Comparison of ENCODE assay signal across 9 cellular contexts in the genomic region with DNA sequence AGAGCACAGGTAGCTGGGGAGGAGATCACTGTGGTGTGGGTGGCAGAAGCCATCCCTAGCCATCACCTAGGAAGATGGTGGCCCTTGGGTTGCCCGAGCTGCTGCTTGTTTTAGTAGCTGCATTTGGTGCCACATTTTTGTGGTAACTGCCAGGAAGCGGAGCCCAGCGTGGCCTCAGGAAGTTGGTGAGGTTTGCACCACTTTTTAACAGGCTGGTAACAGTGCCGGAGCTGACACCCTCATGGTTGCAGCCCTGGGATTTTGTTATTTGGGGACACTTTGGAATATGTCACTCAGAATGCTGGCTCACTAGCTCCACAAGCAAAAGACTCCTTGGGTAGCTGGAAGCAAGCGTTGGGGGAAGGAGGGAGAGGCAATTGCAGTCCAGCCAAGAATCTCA. TPM values are rescaled to one million over a fixed set of nuclear protein-coding genes. Genes with fewer than 3 reads are reported as not detected.
DNase-seq lines count a peak whose midpoint lies in the region; ATAC-seq and TF ChIP-seq lines count a peak whose summit lies in the region.
"Had no signal": no experiment of that assay in that cellular context is flagged by ENCODE, and none has a peak within 500 bp of the region (broad histone marks: within the 10 kb centered on the region; RNA-seq: fewer than 3 reads in every experiment).

No MANE protein-coding gene starts in this region.

- intact Hi-C loops in Caco-2 (cut with micrococcal nuclease; ENCODE audit: unreplicated experiment) = no loop called here

- H3K36me3 ChIP-seq in Caco-2 (ENCODE audit: control insufficient read depth, insufficient read depth, low read length) (peaks cover 2% of the 10 kb centered on the region; the same call in 1 of the 2 replicates), duodenal mucosa (ENCODE audit: control insufficient read depth in 1 of 2, insufficient read depth in 2 of 2, low read length in 2 of 2) (peaks cover 4 to 7% of the 10 kb centered on the region in 2 donors)

- H3K9me3 ChIP-seq in Caco-2 (no peaks in the 10 kb centered on the region), duodenal mucosa (ENCODE audit: control insufficient read depth in 1 of 2, low read length in 2 of 2) (no peaks in the 10 kb centered on the region)

- H3K27me3 ChIP-seq in Caco-2 (replicated peaks; ENCODE audit: control insufficient read depth, insufficient read depth, low read length) (no peaks in the 10 kb centered on the region), duodenal mucosa (ENCODE audit: control insufficient read depth in 1 of 2, insufficient read depth in 2 of 2, low read length in 2 of 2) (no peaks in the 10 kb centered on the region)

- TF ChIP-seq CTCF in Caco-2 (IDR thresholded peaks at IDR 0.05; ENCODE audit: insufficient read depth in 1 of 2, low read depth in 1 of 2, low read length in 1 of 2, severe bottlenecking in 1 of 2, unreplicated experiment in 1 of 2) (no peak), osteocyte (IDR thresholded peaks at IDR 0.05) (no peak)

- DNase-seq in Caco-2 (no peak), NOMO-1 treated with DMSO at 0.1 percent for 48 hours (lab: John Stamatoyannopoulos, UW; ENCODE audit: unreplicated experiment) (peak; percentile 21), osteocyte (ENCODE audit: extremely low spot score, unreplicated experiment) (no peak), AG08395 (ENCODE audit: low spot score) (no peak), NCI-H69 (lab: John Stamatoyannopoulos, UW) (no peak), GM19240 (ENCODE audit: insufficient read length, low spot score) (no peak)
- DNase-seq: NCI-H526 had no signal

- no peak for ATAC-seq in GM19397 (IDR thresholded peaks at IDR 0.05; ENCODE audit: unreplicated experiment)

- H3K4me1 Mint-ChIP-seq in Caco-2 (ENCODE audit: low read depth, unreplicated experiment) = peaks cover 74% of the 10 kb centered on the region
- peaks cover 79% of the 10 kb centered on the region for H3K4me1 Mint-ChIP-seq in osteocyte (ENCODE audit: unreplicated experiment)

- H3K4me3 Mint-ChIP-seq in Caco-2 (ENCODE audit: unreplicated experiment) (peak overlapping the region; percentile 52), osteocyte (ENCODE audit: unreplicated experiment) (no peak overlapping the region)

- H3K36me3 Mint-ChIP-seq in Caco-2 (ENCODE audit: insufficient read depth, unreplicated experiment) (peaks cover 87% of the 10 kb centered on the region), osteocyte (ENCODE audit: unreplicated experiment) (peaks cover 3% of the 10 kb centered on the region)

- peak overlapping the region; percentile 65 to 72 for H3K9ac ChIP-seq in duodenal mucosa (ENCODE audit: low read depth in 1 of 2, low read length in 2 of 2)

- peak overlapping the region; percentile 85 for H3K27ac ChIP-seq in duodenal mucosa (ENCODE audit: low read depth, low read length)

- H3K4me3 ChIP-seq in Caco-2 (ENCODE audit: low read depth, low read length) = no peak overlapping the region
- peak overlapping the region; percentile 6 to 49 for H3K4me3 ChIP-seq in duodenal mucosa (ENCODE audit: low read depth in 1 of 2, low read length in 2 of 2)

- POLR2A ChIA-PET in Caco-2 (lab: Charles Lee) = interaction anchor here (2.4 to 4.2 kb wide), 2 partner anchors 13 to 22 kb away, joined by 11 to 33 read pairs; a partner anchor contains a TSS

- H3K27ac Mint-ChIP-seq in Caco-2 (ENCODE audit: unreplicated experiment) = peak overlapping the region; percentile 88
- H3K27ac Mint-ChIP-seq in osteocyte (ENCODE audit: unreplicated experiment) = peak overlapping the region; percentile 98

- BruUV-seq in Caco-2 (replicated peaks; lab: Mats Ljungman, UMichigan) = no TSS peak

- H3K9me3 Mint-ChIP-seq in Caco-2 (ENCODE audit: unreplicated experiment) = no peaks in the 10 kb centered on the region
- H3K9me3 Mint-ChIP-seq in osteocyte (ENCODE audit: unreplicated experiment) = no peaks in the 10 kb centered on the region

- H3K27me3 Mint-ChIP-seq in Caco-2 (ENCODE audit: insufficient read depth, unreplicated experiment) = no peaks in the 10 kb centered on the region
- no peaks in the 10 kb centered on the region for H3K27me3 Mint-ChIP-seq in osteocyte (ENCODE audit: unreplicated experiment)

- CTCF ChIA-PET in Caco-2 (lab: Charles Lee) = interaction anchor here (0.6 kb wide), 1 partner anchor 17 kb away, joined by 5 read pairs; no protein-coding TSS in a partner anchor

- H3K4me1 ChIP-seq in Caco-2 = peaks cover 83% of the 10 kb centered on the region
- peaks cover 84% of the 10 kb centered on the region in 2 donors for H3K4me1 ChIP-seq in duodenal mucosa (ENCODE audit: control insufficient read depth in 1 of 2, insufficient read depth in 2 of 2, low read length in 2 of 2)

RNA-seq across cellular contexts. Expression of a gene that starts 22.1 kb away (rescaled TPM):
- 605 and 658 TPM in 2 replicates for total RNA-seq in Caco-2 (2022)
- total RNA-seq in osteocyte = 525 and 560 TPM in 2 replicates

RNA-seq across cellular contexts. Expression of a gene that starts 50.5 kb away (rescaled TPM):
- total RNA-seq in Caco-2 (2022) (354 and 380 TPM in 2 replicates), osteocyte (258 and 262 TPM in 2 replicates)

RNA-seq across cellular contexts. Expression of a gene that starts 51.8 kb away (rescaled TPM):
- 1.7 and 2.4 TPM in 2 replicates for total RNA-seq in Caco-2 (2022)
- 2.1 and 3.1 TPM in 2 replicates for total RNA-seq in osteocyte
